12 cellular contexts compared by ENCODE assay signal in genomic region chr5:17190799-17191391, GRCh38. TPM values are rescaled to one million over a fixed set of nuclear protein-coding genes. Genes with fewer than 3 reads are reported as not detected.
DNase-seq lines count a peak whose midpoint lies in the region; ATAC-seq and TF ChIP-seq lines count a peak whose summit lies in the region.
"Had no signal": no experiment of that assay in that cellular context is flagged by ENCODE, and none has a peak within 500 bp of the region (broad histone marks: within the 10 kb centered on the region; RNA-seq: fewer than 3 reads in every experiment).

No MANE protein-coding gene starts in this region.

- H3K36me3 Mint-ChIP-seq in brain, result peaks cover 13% of the 10 kb centered on the region

- H3K27ac ChIP-seq in C4-2B, result no peak overlapping the region
- H3K27ac ChIP-seq: pancreas had no signal

- H3K27me3 Mint-ChIP-seq in brain, result peaks cover 3% of the 10 kb centered on the region

- H3K27ac Mint-ChIP-seq in brain, result peak overlapping the region in 4 of 5 experiments; percentile 47 to 87 (median 56)
- H3K27ac Mint-ChIP-seq: activated CD4-positive, alpha-beta T cell treated with anti-CD3 and anti-CD28 coated beads for 36 hours had no signal

- peaks cover 0 to 3% (median 0%) of the 10 kb centered on the region in 5 experiments for H3K9me3 Mint-ChIP-seq in brain

- no peak for ATAC-seq in GM18858 (IDR thresholded peaks at IDR 0.05; ENCODE audit: unreplicated experiment)
- ATAC-seq in GM18511 (IDR thresholded peaks at IDR 0.05; ENCODE audit: unreplicated experiment), result no peak
- ATAC-seq: activated CD4-positive, alpha-beta T cell treated with anti-CD3 and anti-CD28 coated beads for 36 hours had no signal

- H3K4me1 Mint-ChIP-seq in brain, result peaks cover 51% of the 10 kb centered on the region
- H3K4me1 Mint-ChIP-seq: activated CD4-positive, alpha-beta T cell treated with anti-CD3 and anti-CD28 coated beads for 36 hours had no signal

- DNase-seq in myocyte (ENCODE audit: low read depth), result peak; percentile 72
- DNase-seq in stimulated activated CD4-positive, alpha-beta T cell treated with anti-CD3 and anti-CD28 coated beads, Interleukin-12 subunit alpha, Interleukin-12 subunit beta, amount 100 ng/mL, for 4 hours, result no peak
- DNase-seq in NCI-H128 (lab: John Stamatoyannopoulos, UW; ENCODE audit: unreplicated experiment), result no peak
- DNase-seq: activated T-cell treated with anti-CD3 and anti-CD28 coated beads, Interleukin-2, amount 50 U/mL, for 1 hour had no signal

- TF ChIP-seq CTCF in C4-2B (conservative IDR thresholded peaks at IDR 0.05) (peak; percentile 72), LNCAP (IDR thresholded peaks at IDR 0.05) (peak; percentile 31), brain (conservative IDR thresholded peaks at IDR 0.05) (peak; percentile 50 to 54)

- no peak overlapping the region for H3K4me3 Mint-ChIP-seq in brain
- H3K4me3 Mint-ChIP-seq: activated CD4-positive, alpha-beta T cell treated with anti-CD3 and anti-CD28 coated beads for 36 hours had no signal

RNA-seq across cellular contexts. Expression of gene BASP1, which starts 26.5 kb away (rescaled TPM):
- 358 TPM for polyA plus RNA-seq in brain (ENCODE audit: insufficient read depth, low read depth, low replicate concordance)
- total RNA-seq in myocyte, result 69.7 and 80.7 TPM in 2 replicates
- polyA plus RNA-seq in myocyte (2012), result 98.9 TPM
- total RNA-seq: Calu3 had no signal
